25 cellular contexts compared by ENCODE assay signal in genomic region chr2:119442850-119443249, GRCh38. TPM values are rescaled to one million over a fixed set of nuclear protein-coding genes. Genes with fewer than 3 reads are reported as not detected.
"Had no signal": no experiment of that assay in that cellular context is flagged by ENCODE, and none has a peak within 500 bp of the region (broad histone marks: within the 10 kb centered on the region; RNA-seq: fewer than 3 reads in every experiment).

No MANE protein-coding gene starts in this region.

- DNase-seq: activated B cell treated with CpG ODN at 0.5 μM for 24 hours; activated CD4-positive, alpha-beta T cell treated with anti-CD3 and anti-CD28 coated beads for 48 hours; activated CD4-positive, alpha-beta T cell treated with anti-CD3 and anti-CD28 coated beads, Interleukin-2, amount 50 U/mL, for 1 hour; activated CD4-positive, alpha-beta T cell treated with anti-CD3 and anti-CD28 coated beads, Interleukin-2, amount 50 U/mL, for 48 hours; activated CD8-positive, alpha-beta memory T cell treated with anti-CD3 and anti-CD28 coated beads for 24 hours; activated CD8-positive, alpha-beta T cell treated with anti-CD3 and anti-CD28 coated beads for 36 hours; activated naive CD4-positive, alpha-beta T cell treated with anti-CD3 and anti-CD28 coated beads for 36 hours; activated naive CD8-positive, alpha-beta T cell treated with anti-CD3 and anti-CD28 coated beads for 36 hours; activated naive CD8-positive, alpha-beta T cell treated with anti-CD3 and anti-CD28 coated beads, Interleukin-2, amount 50 U/mL, for 24 hours; activated T-cell treated with anti-CD3 and anti-CD28 coated beads, Interleukin-2, amount 50 U/mL, for 1 hour; activated T-cell treated with anti-CD3 and anti-CD28 coated beads, Interleukin-2, amount 50 U/mL, for 48 hours; adrenal gland; amygdala; aorta; body of pancreas; caudate nucleus; effector CD8-positive, alpha-beta T cell; foreskin fibroblast; SW 1271; T-cell; T-helper 17 cell; T1000 had no signal

- ATAC-seq: activated CD4-positive, CD25-positive, alpha-beta regulatory T cell treated with anti-CD3 and anti-CD28 coated beads, Interleukin-2, amount 50 U/mL, for 24 hours; activated CD8-positive, alpha-beta T cell treated with anti-CD3 and anti-CD28 coated beads for 36 hours; activated naive CD8-positive, alpha-beta T cell treated with anti-CD3 and anti-CD28 coated beads, Interleukin-2, amount 50 U/mL, for 24 hours; body of pancreas; esophagus mucosa; T-cell; T-helper 17 cell had no signal

RNA-seq across cellular contexts. Expression of gene TMEM37, which starts 11.2 kb away (rescaled TPM):
- total RNA-seq: activated CD8-positive, alpha-beta T cell treated with anti-CD3 and anti-CD28 coated beads for 36 hours; activated naive CD4-positive, alpha-beta T cell treated with anti-CD3 and anti-CD28 coated beads for 36 hours; activated naive CD8-positive, alpha-beta T cell treated with anti-CD3 and anti-CD28 coated beads for 36 hours; frontal cortex; T-helper 17 cell had no signal
